In the genomic region with DNA sequence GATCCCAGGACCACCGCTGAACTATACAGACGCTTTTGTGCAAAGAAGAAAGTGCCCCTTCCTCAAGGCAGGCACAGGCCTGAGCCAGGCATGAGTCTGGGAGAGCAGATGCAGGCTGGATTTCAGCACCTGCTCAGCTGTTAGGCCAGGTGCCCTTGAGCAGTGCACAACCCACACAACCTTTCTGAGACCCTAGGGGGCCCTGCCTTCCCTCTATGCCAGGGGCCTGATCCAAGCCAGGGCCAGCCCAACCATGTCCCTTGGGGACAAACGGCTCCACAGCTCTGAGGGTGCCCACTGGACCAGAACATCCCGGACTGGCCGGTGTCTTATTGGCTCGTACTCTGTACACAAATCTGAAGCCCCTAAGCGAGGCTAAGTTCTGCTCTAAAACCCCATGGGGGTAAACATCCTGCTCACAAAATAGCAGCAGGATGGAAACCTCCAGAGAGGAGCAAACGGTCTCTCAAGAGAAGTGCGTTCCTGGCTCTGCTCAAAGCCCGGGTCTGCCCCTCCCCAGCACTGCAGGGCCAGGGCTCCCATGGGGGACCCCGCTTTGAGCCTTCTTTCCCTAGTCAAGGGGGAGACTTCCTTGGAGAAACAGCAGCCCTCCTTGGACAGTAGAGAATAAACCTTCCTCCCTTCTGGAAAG, we compare ENCODE assay signal across 17 cellular contexts.
A peak's percentile ranks its signal among the peaks of the same experiment; 100 is the strongest.
DNase-seq lines count a peak whose midpoint lies in the region; ATAC-seq and TF ChIP-seq lines count a peak whose summit lies in the region.
"Had no signal": no experiment of that assay in that cellular context is flagged by ENCODE, and none has a peak within 500 bp of the region (broad histone marks: within the 10 kb centered on the region; RNA-seq: fewer than 3 reads in every experiment).

No MANE protein-coding gene starts in this region.

- peak; percentile 68 for DNase-seq in cardiac septum (ENCODE audit: low spot score)
- DNase-seq in heart left ventricle: no peak
- no peak for DNase-seq in WTC11 (ENCODE audit: low spot score)
- no peak for DNase-seq in mesendoderm
- no peak for DNase-seq in stimulated activated naive B cell treated with anti-CD40 and anti-IgM and Interleukin-4, amounts not matched to agents 10 μg/mL and 1 μg/mL and 100 μg/mL, for 72 hours
- no peak for DNase-seq in HAP-1 (ENCODE audit: low spot score in 2 of 2)
- DNase-seq in HT-29 (ENCODE audit: low spot score): no peak
- DNase-seq in CD14-positive monocyte (ENCODE audit: low spot score): no peak
- DNase-seq: DMS153, GM23248, NCI-H1436, NCI-H2029 treated with DMSO at 0.1 percent for 48 hours, NCI-H510A, NCI-H82, Peyer's patch, SHP77 had no signal

- peak overlapping the region; percentile 19 for H3K4ac ChIP-seq in mesendoderm (ENCODE audit: low read depth, low read length)

- H3K27ac Mint-ChIP-seq in WTC11 (peak overlapping the region; percentile 76), CD14-positive monocyte (no peak overlapping the region)
- peak overlapping the region; percentile 59 for H3K27ac Mint-ChIP-seq in stimulated activated naive B cell treated with anti-CD40 and anti-IgM and Interleukin-4, amounts not matched to agents 10 μg/mL and 1 μg/mL and 100 μg/mL, for 72 hours

- TF ChIP-seq CTCF in heart left ventricle (IDR thresholded peaks at IDR 0.05) (no peak), WTC11 (IDR thresholded peaks at IDR 0.05) (no peak), CD14-positive monocyte (IDR thresholded peaks at IDR 0.05) (no peak)

- no peak overlapping the region for H2AK5ac ChIP-seq in mesendoderm (ENCODE audit: low read length)

- no peak overlapping the region for H2BK15ac ChIP-seq in mesendoderm (replicated peaks; ENCODE audit: low read depth)

- no peaks in the 10 kb centered on the region for H3K79me2 ChIP-seq in mesendoderm (ENCODE audit: control insufficient read depth, insufficient read depth, low read length)

- intact Hi-C loops in cardiac septum (cut with DNase I): no loop called here
- intact Hi-C loops in heart left ventricle (cut with DNase I): no loop called here
- intact Hi-C loops in CD14-positive monocyte (cut with micrococcal nuclease): no loop called here

- H2BK120ac ChIP-seq in mesendoderm (ENCODE audit: low read depth, low read length): no peak overlapping the region

- H3K9me3 Mint-ChIP-seq in WTC11: peaks cover 36% of the 10 kb centered on the region
- H3K9me3 Mint-ChIP-seq in stimulated activated naive B cell treated with anti-CD40 and anti-IgM and Interleukin-4, amounts not matched to agents 10 μg/mL and 1 μg/mL and 100 μg/mL, for 72 hours: peaks cover 9 to 14% of the 10 kb centered on the region in 2 donors
- peaks cover 2 to 21% (median 14%) of the 10 kb centered on the region in 7 donors for H3K9me3 Mint-ChIP-seq in CD14-positive monocyte

- no peak overlapping the region for H3K9ac ChIP-seq in mesendoderm (ENCODE audit: low read length)
- H3K9ac ChIP-seq: GM23248 had no signal

- H3K4me3 ChIP-seq in heart left ventricle (no peak overlapping the region), mesendoderm (ENCODE audit: low read length) (no peak overlapping the region), HAP-1 (no peak overlapping the region)
- H3K4me3 ChIP-seq: GM23248, Peyer's patch had no signal

- peak overlapping the region; percentile 29 for H3K18ac ChIP-seq in mesendoderm (ENCODE audit: low read length)

- H3K27me3 Mint-ChIP-seq in WTC11 (ENCODE audit: low read depth) (peaks cover 3% of the 10 kb centered on the region; the same call in 1 of the 2 replicates), CD14-positive monocyte (ENCODE audit: low read depth in 3 of 3) (peaks cover 15 to 30% (median 24%) of the 10 kb centered on the region in 3 donors)
- H3K27me3 Mint-ChIP-seq in stimulated activated naive B cell treated with anti-CD40 and anti-IgM and Interleukin-4, amounts not matched to agents 10 μg/mL and 1 μg/mL and 100 μg/mL, for 72 hours: peaks cover 4 to 7% of the 10 kb centered on the region in 2 donors

- H3K4me1 Mint-ChIP-seq in WTC11 (peaks cover 30% of the 10 kb centered on the region), CD14-positive monocyte (peaks cover 8% of the 10 kb centered on the region)
- peaks cover 9 to 14% of the 10 kb centered on the region in 2 donors for H3K4me1 Mint-ChIP-seq in stimulated activated naive B cell treated with anti-CD40 and anti-IgM and Interleukin-4, amounts not matched to agents 10 μg/mL and 1 μg/mL and 100 μg/mL, for 72 hours

- H3K4me2 ChIP-seq in mesendoderm (ENCODE audit: low read length): no peak overlapping the region

- no peak overlapping the region for H3K23ac ChIP-seq in mesendoderm (ENCODE audit: low read length)

- CTCF ChIA-PET in WTC11 (lab: Charles Lee): interaction anchor here (1.0 to 6.2 kb wide), 3 partner anchors 29 to 114 kb away, joined by 3 to 56 read pairs (median 5); no protein-coding TSS in a partner anchor

- 40 to 49% (median 42%) methylated on average over 10 to 11 of the region's 11 CpGs for WGBS in heart left ventricle, 4 donors
- WGBS in mesendoderm (ENCODE audit: extremely low coverage, insufficient coverage, low lambda C conversion rate): no CpG with 5 or more reads among the region's 11 CpGs

- in situ Hi-C loops in HAP-1 (cut with MboI; ENCODE audit: low sequenced_read_pairs): no loop called here

- no peak overlapping the region for H2BK5ac ChIP-seq in mesendoderm (ENCODE audit: low read length)

- H3K4me3 Mint-ChIP-seq in WTC11 (no peak overlapping the region; the same call in 1 of the 2 replicates), CD14-positive monocyte (no peak overlapping the region)
- H3K4me3 Mint-ChIP-seq in stimulated activated naive B cell treated with anti-CD40 and anti-IgM and Interleukin-4, amounts not matched to agents 10 μg/mL and 1 μg/mL and 100 μg/mL, for 72 hours: no peak overlapping the region

- H3K36me3 ChIP-seq in heart left ventricle: no peaks in the 10 kb centered on the region
- H3K36me3 ChIP-seq in mesendoderm (ENCODE audit: control insufficient read depth, insufficient read depth, low read length): no peaks in the 10 kb centered on the region
- H3K36me3 ChIP-seq in HAP-1 (replicated peaks): no peaks in the 10 kb centered on the region
- H3K36me3 ChIP-seq: Peyer's patch had no signal

- peak overlapping the region; percentile 11 for H3K56ac ChIP-seq in mesendoderm (ENCODE audit: low read length)

- ATAC-seq in heart left ventricle (no peak), WTC11 (no peak)
- peak; percentile 24 to 29 for ATAC-seq in stimulated activated naive B cell treated with anti-CD40 and anti-IgM and Interleukin-4, amounts not matched to agents 10 μg/mL and 1 μg/mL and 100 μg/mL, for 72 hours (replicated peaks)

- TF ChIP-seq POLR2A in heart left ventricle (IDR thresholded peaks at IDR 0.05): no peak

- no peak overlapping the region for H4K5ac ChIP-seq in mesendoderm (ENCODE audit: low read length)

- H3K4me1 ChIP-seq in heart left ventricle: no peaks in the 10 kb centered on the region
- H3K4me1 ChIP-seq in mesendoderm (ENCODE audit: control insufficient read depth, low read depth, low read length): no peaks in the 10 kb centered on the region
- H3K4me1 ChIP-seq in HAP-1: no peaks in the 10 kb centered on the region
- H3K4me1 ChIP-seq: Peyer's patch had no signal

- H3K79me1 ChIP-seq in mesendoderm (ENCODE audit: low read length): no peaks in the 10 kb centered on the region

- peaks cover 19% of the 10 kb centered on the region; the same call in 1 of the 2 replicates for H3K36me3 Mint-ChIP-seq in WTC11
- H3K36me3 Mint-ChIP-seq in stimulated activated naive B cell treated with anti-CD40 and anti-IgM and Interleukin-4, amounts not matched to agents 10 μg/mL and 1 μg/mL and 100 μg/mL, for 72 hours: peaks cover 0 to 2% of the 10 kb centered on the region in 2 donors
- no peaks in the 10 kb centered on the region for H3K36me3 Mint-ChIP-seq in CD14-positive monocyte

- H3K27ac ChIP-seq in heart left ventricle: no peak overlapping the region
- peak overlapping the region; percentile 26 for H3K27ac ChIP-seq in mesendoderm (ENCODE audit: low read depth, low read length)
- H3K27ac ChIP-seq: 22Rv1, GM23248, Peyer's patch had no signal

- H3K27me3 ChIP-seq in heart left ventricle (peaks cover 0 to 30% (median 0%) of the 10 kb centered on the region in 9 donors), mesendoderm (ENCODE audit: insufficient read depth, low read length, poor library complexity) (no peaks in the 10 kb centered on the region), HAP-1 (ENCODE audit: low read depth) (no peaks in the 10 kb centered on the region)
- H3K27me3 ChIP-seq: Peyer's patch had no signal

- H4K8ac ChIP-seq in mesendoderm (ENCODE audit: low read depth, low read length): peak overlapping the region; percentile 67

- POLR2A ChIA-PET in WTC11 (lab: Charles Lee): no interaction called here

- peaks cover 0 to 14% (median 0%) of the 10 kb centered on the region in 12 donors for H3K9me3 ChIP-seq in heart left ventricle
- no peaks in the 10 kb centered on the region for H3K9me3 ChIP-seq in HAP-1

TF ChIP-seq in WTC11, 78 proteins besides CTCF, POLR2A, EP300 and RAD21 (continues in another document):
- TF ChIP-seq, protein P1, sequence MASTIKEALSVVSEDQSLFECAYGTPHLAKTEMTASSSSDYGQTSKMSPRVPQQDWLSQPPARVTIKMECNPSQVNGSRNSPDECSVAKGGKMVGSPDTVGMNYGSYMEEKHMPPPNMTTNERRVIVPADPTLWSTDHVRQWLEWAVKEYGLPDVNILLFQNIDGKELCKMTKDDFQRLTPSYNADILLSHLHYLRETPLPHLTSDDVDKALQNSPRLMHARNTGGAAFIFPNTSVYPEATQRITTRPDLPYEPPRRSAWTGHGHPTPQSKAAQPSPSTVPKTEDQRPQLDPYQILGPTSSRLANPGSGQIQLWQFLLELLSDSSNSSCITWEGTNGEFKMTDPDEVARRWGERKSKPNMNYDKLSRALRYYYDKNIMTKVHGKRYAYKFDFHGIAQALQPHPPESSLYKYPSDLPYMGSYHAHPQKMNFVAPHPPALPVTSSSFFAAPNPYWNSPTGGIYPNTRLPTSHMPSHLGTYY (CRISPR knock-in tag; IDR thresholded peaks at IDR 0.05): no peak
- TF ChIP-seq SOX15 (CRISPR knock-in tag; IDR thresholded peaks at IDR 0.05): no peak
- no peak for TF ChIP-seq NFATC4 (CRISPR knock-in tag; IDR thresholded peaks at IDR 0.05)
- no peak for TF ChIP-seq RORB (CRISPR knock-in tag; IDR thresholded peaks at IDR 0.05)
- no peak for TF ChIP-seq IRF2 (CRISPR knock-in tag; IDR thresholded peaks at IDR 0.05; ENCODE audit: borderline replicate concordance, low read depth)
- TF ChIP-seq GABPB1 (CRISPR knock-in tag; IDR thresholded peaks at IDR 0.05): no peak
- no peak for TF ChIP-seq ZBTB21 (CRISPR knock-in tag; IDR thresholded peaks at IDR 0.05; ENCODE audit: borderline replicate concordance)
- TF ChIP-seq ESRRA (CRISPR knock-in tag; IDR thresholded peaks at IDR 0.05; ENCODE audit: borderline replicate concordance): no peak

Comparison
In these comparisons a context has a peak if more than half of its experiments do, and no peak if none do; other contexts are left out.
1. ATAC-seq: peak in stimulated activated naive B cell treated with anti-CD40 and anti-IgM and Interleukin-4, amounts not matched to agents 10 μg/mL and 1 μg/mL and 100 μg/mL, for 72 hours (2 of 2); none in heart left ventricle (0 of 4) and WTC11 (single experiment).
2. H3K27ac Mint-ChIP-seq: peak in WTC11 (single experiment) and stimulated activated naive B cell treated with anti-CD40 and anti-IgM and Interleukin-4, amounts not matched to agents 10 μg/mL and 1 μg/mL and 100 μg/mL, for 72 hours (single experiment); none in CD14-positive monocyte (0 of 7).